34 cellular contexts compared by ENCODE assay signal in genomic region chr9:88451160-88451559, GRCh38.
"Had no signal": no experiment of that assay in that cellular context is flagged by ENCODE, and none has a peak within 500 bp of the region (broad histone marks: within the 10 kb centered on the region; RNA-seq: fewer than 3 reads in every experiment).

No MANE protein-coding gene starts in this region.

- H3K27ac Mint-ChIP-seq: activated CD4-positive, alpha-beta memory T cell treated with anti-CD3 and anti-CD28 coated beads, Interleukin-2, amount 10 ng/mL, durations not matched to agents 7 days and 5 days; activated CD4-positive, alpha-beta T cell treated with anti-CD3 and anti-CD28 coated beads for 36 hours; activated CD4-positive, alpha-beta T cell treated with anti-CD3 and anti-CD28 coated beads, Interleukin-2, amount 10 ng/mL, durations not matched to agents 7 days and 5 days; activated CD8-positive, alpha-beta memory T cell treated with anti-CD3 and anti-CD28 coated beads, Interleukin-2, amount 10 ng/mL, durations not matched to agents 7 days and 5 days; activated CD8-positive, alpha-beta T cell treated with anti-CD3 and anti-CD28 coated beads, Interleukin-2, amount 10 ng/mL, durations not matched to agents 7 days and 5 days; activated naive CD4-positive, alpha-beta T cell treated with anti-CD3 and anti-CD28 coated beads for 36 hours; activated naive CD4-positive, alpha-beta T cell treated with anti-CD3 and anti-CD28 coated beads, Interleukin-2, amount 50 U/mL, for 72 hours; activated naive CD8-positive, alpha-beta T cell treated with anti-CD3 and anti-CD28 coated beads for 36 hours; activated T-cell treated with anti-CD3 and anti-CD28 coated beads, Interleukin-2, amount 50 U/mL, for 24 hours; activated T-helper 2 cell treated with anti-CD3 and anti-CD28 coated beads, Interferon-gamma antibody, Interleukin-2, Interleukin-4, amounts not matched to agents 10 μg/mL and 5 μg/mL and 100 μg/mL, durations not matched to agents 14 hours and 24 hours and 36 hours; T-cell; T-helper 2 cell treated with Interferon-gamma antibody and Interleukin-4, amounts not matched to agents 5 μg/mL and 100 μg/mL, for 36 hours had no signal

- H3K4me3 ChIP-seq: adrenal gland, body of pancreas, breast epithelium had no signal

- H3K4me1 ChIP-seq: breast epithelium had no signal

- H3K9me3 Mint-ChIP-seq: activated CD4-positive, alpha-beta memory T cell treated with anti-CD3 and anti-CD28 coated beads, Interleukin-2, amount 10 ng/mL, durations not matched to agents 7 days and 5 days had no signal

- H3K27ac ChIP-seq: adrenal gland, body of pancreas, brain microvascular endothelial cell, breast epithelium had no signal

- H3K27me3 Mint-ChIP-seq: activated CD4-positive, alpha-beta memory T cell treated with anti-CD3 and anti-CD28 coated beads, Interleukin-2, amount 10 ng/mL, durations not matched to agents 7 days and 5 days; activated CD4-positive, alpha-beta T cell treated with anti-CD3 and anti-CD28 coated beads for 36 hours; activated CD4-positive, alpha-beta T cell treated with anti-CD3 and anti-CD28 coated beads, Interleukin-2, amount 10 ng/mL, durations not matched to agents 7 days and 5 days; activated CD8-positive, alpha-beta memory T cell treated with anti-CD3 and anti-CD28 coated beads, Interleukin-2, amount 10 ng/mL, durations not matched to agents 7 days and 5 days; activated naive CD8-positive, alpha-beta T cell treated with anti-CD3 and anti-CD28 coated beads for 36 hours; activated T-cell treated with anti-CD3 and anti-CD28 coated beads, Interleukin-2, amount 50 U/mL, for 24 hours; T-cell had no signal

- ATAC-seq: activated CD4-positive, alpha-beta T cell treated with anti-CD3 and anti-CD28 coated beads for 36 hours; activated CD4-positive, CD25-positive, alpha-beta regulatory T cell treated with anti-CD3 and anti-CD28 coated beads, Interleukin-2, amount 50 U/mL, for 24 hours; activated CD8-positive, alpha-beta memory T cell treated with anti-CD3 and anti-CD28 coated beads, Interleukin-2, amount 10 ng/mL, durations not matched to agents 7 days and 5 days; activated CD8-positive, alpha-beta T cell treated with anti-CD3 and anti-CD28 coated beads, Interleukin-2, amount 10 ng/mL, durations not matched to agents 7 days and 5 days; activated naive CD4-positive, alpha-beta T cell treated with anti-CD3 and anti-CD28 coated beads, Interleukin-2, amount 50 U/mL, for 72 hours; body of pancreas; T-cell had no signal

- H3K4me3 Mint-ChIP-seq: activated CD4-positive, alpha-beta memory T cell treated with anti-CD3 and anti-CD28 coated beads, Interleukin-2, amount 10 ng/mL, durations not matched to agents 7 days and 5 days; activated CD4-positive, alpha-beta T cell treated with anti-CD3 and anti-CD28 coated beads for 36 hours; activated CD4-positive, alpha-beta T cell treated with anti-CD3 and anti-CD28 coated beads, Interleukin-2, amount 10 ng/mL, durations not matched to agents 7 days and 5 days; activated CD8-positive, alpha-beta memory T cell treated with anti-CD3 and anti-CD28 coated beads, Interleukin-2, amount 10 ng/mL, durations not matched to agents 7 days and 5 days; activated CD8-positive, alpha-beta T cell treated with anti-CD3 and anti-CD28 coated beads, Interleukin-2, amount 10 ng/mL, durations not matched to agents 7 days and 5 days; activated naive CD4-positive, alpha-beta T cell treated with anti-CD3 and anti-CD28 coated beads for 36 hours; activated naive CD8-positive, alpha-beta T cell treated with anti-CD3 and anti-CD28 coated beads for 36 hours; activated T-cell treated with anti-CD3 and anti-CD28 coated beads, Interleukin-2, amount 50 U/mL, for 24 hours; T-cell; T-helper 2 cell treated with Interferon-gamma antibody and Interleukin-4, amounts not matched to agents 5 μg/mL and 100 μg/mL, for 36 hours had no signal

- DNase-seq: activated CD4-positive, alpha-beta memory T cell treated with anti-CD3 and anti-CD28 coated beads, Interleukin-2, amount 10 ng/mL, durations not matched to agents 7 days and 5 days; activated CD4-positive, alpha-beta T cell treated with anti-CD3 and anti-CD28 coated beads for 1 hour; activated CD4-positive, alpha-beta T cell treated with anti-CD3 and anti-CD28 coated beads for 36 hours; activated CD4-positive, alpha-beta T cell treated with anti-CD3 and anti-CD28 coated beads for 48 hours; activated CD4-positive, alpha-beta T cell treated with anti-CD3 and anti-CD28 coated beads, Interleukin-2, amount 10 ng/mL, durations not matched to agents 7 days and 5 days; activated CD4-positive, alpha-beta T cell treated with anti-CD3 and anti-CD28 coated beads, Interleukin-2, amount 50 U/mL, for 48 hours; activated CD4-positive, CD25-positive, alpha-beta regulatory T cell; activated CD8-positive, alpha-beta memory T cell treated with anti-CD3 and anti-CD28 coated beads for 24 hours; activated CD8-positive, alpha-beta memory T cell treated with anti-CD3 and anti-CD28 coated beads, Interleukin-2, amount 10 ng/mL, durations not matched to agents 7 days and 5 days; activated CD8-positive, alpha-beta memory T cell treated with anti-CD3 and anti-CD28 coated beads, Interleukin-2, amount 50 U/mL, for 48 hours; activated CD8-positive, alpha-beta T cell treated with anti-CD3 and anti-CD28 coated beads, Interleukin-2, amount 10 ng/mL, durations not matched to agents 7 days and 5 days; activated effector memory CD4-positive, alpha-beta T cell treated with Interleukin-2 at 50 U/mL for 16 hours; activated gamma-delta T cell treated with Interleukin-2 at 50 U/mL for 16 hours; activated naive CD4-positive, alpha-beta T cell; activated naive CD4-positive, alpha-beta T cell treated with anti-CD3 and anti-CD28 coated beads for 36 hours; activated naive CD4-positive, alpha-beta T cell treated with anti-CD3 and anti-CD28 coated beads, Interleukin-2, amount 50 U/mL, for 16 hours; activated naive CD8-positive, alpha-beta T cell treated with anti-CD3 and anti-CD28 coated beads for 36 hours; activated T-cell treated with anti-CD3 and anti-CD28 coated beads, Interleukin-2, amount 50 U/mL, for 24 hours; activated T-cell treated with anti-CD3 and anti-CD28 coated beads, Interleukin-2, amount 50 U/mL, for 48 hours; adrenal gland; amniotic stem cell; aorta; body of pancreas; brain microvascular endothelial cell; central memory CD4-positive, alpha-beta T cell; cerebellar nuclear complex; T-cell; T-helper 2 cell; T-helper 9 cell had no signal

- H3K27me3 ChIP-seq: adrenal gland, body of pancreas, brain microvascular endothelial cell, breast epithelium had no signal
